ENCODE assay signal across 7 cellular contexts in genomic region chr5:161332343-161332742, GRCh38.
"Had no signal": no experiment of that assay in that cellular context is flagged by ENCODE, and none has a peak within 500 bp of the region (broad histone marks: within the 10 kb centered on the region; RNA-seq: fewer than 3 reads in every experiment).

No MANE protein-coding gene starts in this region.

- H3K27ac ChIP-seq: HL-60 had no signal

- H3K4me1 Mint-ChIP-seq: IgD-negative memory B cell had no signal

- H3K27me3 Mint-ChIP-seq: IgD-negative memory B cell had no signal

- FAIRE-seq: HTR-8/SVneo, K562 had no signal

- H3K4me3 ChIP-seq: K562 had no signal

- ATAC-seq: K562 had no signal

- DNase-seq: IMR-90, KBM-7, KG1 had no signal

- H3K4me3 Mint-ChIP-seq: IgD-negative memory B cell had no signal

- H3K27ac Mint-ChIP-seq: IgD-negative memory B cell had no signal
